Comparison of ENCODE assay signal across 1 cellular context in the genomic region with DNA sequence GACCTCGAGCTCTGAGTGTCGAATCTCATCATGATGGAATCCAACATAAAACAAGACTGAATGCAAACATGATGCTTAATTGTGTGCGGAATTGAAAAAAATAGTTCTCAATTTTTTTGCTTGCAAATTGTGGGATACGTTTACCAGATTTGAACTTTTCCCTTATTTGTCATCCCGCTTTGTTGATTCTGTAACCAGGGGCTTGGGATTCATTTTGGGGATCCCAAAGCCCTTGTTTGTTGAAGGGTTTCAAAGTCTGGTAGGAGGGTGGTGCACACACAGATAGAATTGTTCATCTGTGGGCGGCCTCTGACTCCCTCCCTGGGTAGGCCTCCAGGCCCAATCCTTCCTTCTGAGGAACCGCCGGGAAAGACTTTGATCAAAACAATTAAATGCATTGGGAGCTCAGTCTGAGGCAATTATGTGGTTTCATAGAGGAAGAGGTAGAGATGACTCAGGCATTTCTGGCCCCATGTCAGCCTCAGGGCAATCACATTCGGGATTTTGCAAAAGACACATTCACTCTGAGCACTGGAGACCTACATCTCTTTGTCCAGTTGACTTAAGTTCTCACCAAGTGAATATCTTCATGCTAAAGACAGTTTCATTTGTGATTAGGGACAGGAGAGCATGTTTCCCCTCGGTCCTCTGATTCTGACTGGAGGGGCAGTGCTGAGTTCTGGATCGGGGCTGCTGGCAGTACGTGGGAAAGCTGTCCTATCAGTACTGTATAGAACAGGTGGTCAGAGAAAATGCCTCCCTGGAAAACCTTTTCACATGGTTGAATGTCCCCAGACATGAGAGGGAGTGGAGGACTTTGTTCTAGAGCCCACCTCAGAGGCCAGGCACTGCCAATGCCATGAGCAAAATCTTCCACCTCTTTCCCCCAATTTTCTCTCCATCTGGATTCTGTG.
A peak's percentile ranks its signal among the peaks of the same experiment; 100 is the strongest.
TF ChIP-seq lines count a peak whose summit lies in the region.

No MANE protein-coding gene starts in this region.

TF ChIP-seq in HEK293, 187 proteins besides CTCF, POLR2A, EP300 and RAD21 (continued from another document and continues in another):
- TF ChIP-seq PRDM4 (tag by site-specific recombination; IDR thresholded peaks at IDR 0.05): peak; percentile 61
- TF ChIP-seq, protein P1, sequence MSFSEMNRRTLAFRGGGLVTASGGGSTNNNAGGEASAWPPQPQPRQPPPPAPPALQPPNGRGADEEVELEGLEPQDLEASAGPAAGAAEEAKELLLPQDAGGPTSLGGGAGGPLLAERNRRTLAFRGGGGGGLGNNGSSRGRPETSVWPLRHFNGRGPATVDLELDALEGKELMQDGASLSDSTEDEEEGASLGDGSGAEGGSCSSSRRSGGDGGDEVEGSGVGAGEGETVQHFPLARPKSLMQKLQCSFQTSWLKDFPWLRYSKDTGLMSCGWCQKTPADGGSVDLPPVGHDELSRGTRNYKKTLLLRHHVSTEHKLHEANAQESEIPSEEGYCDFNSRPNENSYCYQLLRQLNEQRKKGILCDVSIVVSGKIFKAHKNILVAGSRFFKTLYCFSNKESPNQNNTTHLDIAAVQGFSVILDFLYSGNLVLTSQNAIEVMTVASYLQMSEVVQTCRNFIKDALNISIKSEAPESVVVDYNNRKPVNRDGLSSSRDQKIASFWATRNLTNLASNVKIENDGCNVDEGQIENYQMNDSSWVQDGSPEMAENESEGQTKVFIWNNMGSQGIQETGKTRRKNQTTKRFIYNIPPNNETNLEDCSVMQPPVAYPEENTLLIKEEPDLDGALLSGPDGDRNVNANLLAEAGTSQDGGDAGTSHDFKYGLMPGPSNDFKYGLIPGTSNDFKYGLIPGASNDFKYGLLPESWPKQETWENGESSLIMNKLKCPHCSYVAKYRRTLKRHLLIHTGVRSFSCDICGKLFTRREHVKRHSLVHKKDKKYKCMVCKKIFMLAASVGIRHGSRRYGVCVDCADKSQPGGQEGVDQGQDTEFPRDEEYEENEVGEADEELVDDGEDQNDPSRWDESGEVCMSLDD (tag by site-specific recombination; IDR thresholded peaks at IDR 0.05): no peak
- TF ChIP-seq, protein P2, sequence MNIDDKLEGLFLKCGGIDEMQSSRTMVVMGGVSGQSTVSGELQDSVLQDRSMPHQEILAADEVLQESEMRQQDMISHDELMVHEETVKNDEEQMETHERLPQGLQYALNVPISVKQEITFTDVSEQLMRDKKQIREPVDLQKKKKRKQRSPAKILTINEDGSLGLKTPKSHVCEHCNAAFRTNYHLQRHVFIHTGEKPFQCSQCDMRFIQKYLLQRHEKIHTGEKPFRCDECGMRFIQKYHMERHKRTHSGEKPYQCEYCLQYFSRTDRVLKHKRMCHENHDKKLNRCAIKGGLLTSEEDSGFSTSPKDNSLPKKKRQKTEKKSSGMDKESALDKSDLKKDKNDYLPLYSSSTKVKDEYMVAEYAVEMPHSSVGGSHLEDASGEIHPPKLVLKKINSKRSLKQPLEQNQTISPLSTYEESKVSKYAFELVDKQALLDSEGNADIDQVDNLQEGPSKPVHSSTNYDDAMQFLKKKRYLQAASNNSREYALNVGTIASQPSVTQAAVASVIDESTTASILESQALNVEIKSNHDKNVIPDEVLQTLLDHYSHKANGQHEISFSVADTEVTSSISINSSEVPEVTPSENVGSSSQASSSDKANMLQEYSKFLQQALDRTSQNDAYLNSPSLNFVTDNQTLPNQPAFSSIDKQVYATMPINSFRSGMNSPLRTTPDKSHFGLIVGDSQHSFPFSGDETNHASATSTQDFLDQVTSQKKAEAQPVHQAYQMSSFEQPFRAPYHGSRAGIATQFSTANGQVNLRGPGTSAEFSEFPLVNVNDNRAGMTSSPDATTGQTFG (tag by site-specific recombination; IDR thresholded peaks at IDR 0.05; ENCODE audit: borderline replicate concordance): no peak
- TF ChIP-seq HOXA7 (CRISPR knock-in tag; IDR thresholded peaks at IDR 0.05; ENCODE audit: borderline replicate concordance): no peak
- no peak for TF ChIP-seq KLF9 (tag by site-specific recombination; IDR thresholded peaks at IDR 0.05; ENCODE audit: low read depth)
- TF ChIP-seq, protein P3, sequence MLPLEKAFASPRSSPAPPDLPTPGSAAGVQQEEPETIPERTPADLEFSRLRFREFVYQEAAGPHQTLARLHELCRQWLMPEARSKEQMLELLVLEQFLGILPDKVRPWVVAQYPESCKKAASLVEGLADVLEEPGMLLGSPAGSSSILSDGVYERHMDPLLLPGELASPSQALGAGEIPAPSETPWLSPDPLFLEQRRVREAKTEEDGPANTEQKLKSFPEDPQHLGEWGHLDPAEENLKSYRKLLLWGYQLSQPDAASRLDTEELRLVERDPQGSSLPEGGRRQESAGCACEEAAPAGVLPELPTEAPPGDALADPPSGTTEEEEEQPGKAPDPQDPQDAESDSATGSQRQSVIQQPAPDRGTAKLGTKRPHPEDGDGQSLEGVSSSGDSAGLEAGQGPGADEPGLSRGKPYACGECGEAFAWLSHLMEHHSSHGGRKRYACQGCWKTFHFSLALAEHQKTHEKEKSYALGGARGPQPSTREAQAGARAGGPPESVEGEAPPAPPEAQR (tag by site-specific recombination; IDR thresholded peaks at IDR 0.05): no peak
- TF ChIP-seq HOXD13 (CRISPR knock-in tag; IDR thresholded peaks at IDR 0.05; ENCODE audit: borderline replicate concordance): peak; percentile 33; the same call in 1 of the 2 replicates
- TF ChIP-seq ZNF266 (tag by site-specific recombination; IDR thresholded peaks at IDR 0.05; ENCODE audit: low read depth): no peak
- no peak for TF ChIP-seq PRDM1 (tag by site-specific recombination; IDR thresholded peaks at IDR 0.05)
- TF ChIP-seq ZNF548 (tag by site-specific recombination; IDR thresholded peaks at IDR 0.05): no peak
- no peak for TF ChIP-seq ZNF16 (tag by site-specific recombination; IDR thresholded peaks at IDR 0.05; ENCODE audit: low read depth)
- no peak for TF ChIP-seq ZNF544 (tag by site-specific recombination; IDR thresholded peaks at IDR 0.05)
- no peak for TF ChIP-seq ZNF768 (tag by site-specific recombination; IDR thresholded peaks at IDR 0.05)
- TF ChIP-seq ZNF2 (tag by site-specific recombination; IDR thresholded peaks at IDR 0.05): no peak
- TF ChIP-seq SP3 (tag by site-specific recombination; IDR thresholded peaks at IDR 0.05): no peak
- peak; percentile 54; the same call in 1 of the 2 replicates for TF ChIP-seq ZNF629 (tag by site-specific recombination; IDR thresholded peaks at IDR 0.05)
- no peak for TF ChIP-seq ZNF664 (tag by site-specific recombination; IDR thresholded peaks at IDR 0.05)
- TF ChIP-seq, protein P4, sequence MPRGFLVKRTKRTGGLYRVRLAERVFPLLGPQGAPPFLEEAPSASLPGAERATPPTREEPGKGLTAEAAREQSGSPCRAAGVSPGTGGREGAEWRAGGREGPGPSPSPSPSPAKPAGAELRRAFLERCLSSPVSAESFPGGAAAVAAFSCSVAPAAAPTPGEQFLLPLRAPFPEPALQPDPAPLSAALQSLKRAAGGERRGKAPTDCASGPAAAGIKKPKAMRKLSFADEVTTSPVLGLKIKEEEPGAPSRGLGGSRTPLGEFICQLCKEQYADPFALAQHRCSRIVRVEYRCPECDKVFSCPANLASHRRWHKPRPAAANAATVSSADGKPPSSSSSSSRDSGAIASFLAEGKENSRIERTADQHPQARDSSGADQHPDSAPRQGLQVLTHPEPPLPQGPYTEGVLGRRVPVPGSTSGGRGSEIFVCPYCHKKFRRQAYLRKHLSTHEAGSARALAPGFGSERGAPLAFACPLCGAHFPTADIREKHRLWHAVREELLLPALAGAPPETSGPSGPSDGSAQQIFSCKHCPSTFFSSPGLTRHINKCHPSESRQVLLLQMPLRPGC (tag by site-specific recombination; IDR thresholded peaks at IDR 0.05): no peak
- no peak for TF ChIP-seq ZNF776 (tag by site-specific recombination; IDR thresholded peaks at IDR 0.05; ENCODE audit: borderline replicate concordance)
- no peak for TF ChIP-seq ZNF202 (tag by site-specific recombination; IDR thresholded peaks at IDR 0.05; ENCODE audit: borderline replicate concordance)
- TF ChIP-seq ZNF211 (tag by site-specific recombination; IDR thresholded peaks at IDR 0.05; ENCODE audit: low read depth): no peak
- 0 out of 2 replicates have a peak, but pooled peaks have one; percentile 24 for TF ChIP-seq ZNF184 (tag by site-specific recombination; IDR thresholded peaks at IDR 0.05)
- TF ChIP-seq, protein P5, sequence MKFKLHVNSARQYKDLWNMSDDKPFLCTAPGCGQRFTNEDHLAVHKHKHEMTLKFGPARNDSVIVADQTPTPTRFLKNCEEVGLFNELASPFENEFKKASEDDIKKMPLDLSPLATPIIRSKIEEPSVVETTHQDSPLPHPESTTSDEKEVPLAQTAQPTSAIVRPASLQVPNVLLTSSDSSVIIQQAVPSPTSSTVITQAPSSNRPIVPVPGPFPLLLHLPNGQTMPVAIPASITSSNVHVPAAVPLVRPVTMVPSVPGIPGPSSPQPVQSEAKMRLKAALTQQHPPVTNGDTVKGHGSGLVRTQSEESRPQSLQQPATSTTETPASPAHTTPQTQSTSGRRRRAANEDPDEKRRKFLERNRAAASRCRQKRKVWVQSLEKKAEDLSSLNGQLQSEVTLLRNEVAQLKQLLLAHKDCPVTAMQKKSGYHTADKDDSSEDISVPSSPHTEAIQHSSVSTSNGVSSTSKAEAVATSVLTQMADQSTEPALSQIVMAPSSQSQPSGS (tag by site-specific recombination; IDR thresholded peaks at IDR 0.05; ENCODE audit: low read depth): no peak
- TF ChIP-seq ZNF423 (tag by site-specific recombination; IDR thresholded peaks at IDR 0.05): no peak
- TF ChIP-seq ZBTB1 (tag by site-specific recombination; IDR thresholded peaks at IDR 0.05): no peak
- no peak for TF ChIP-seq ZNF175 (tag by site-specific recombination; IDR thresholded peaks at IDR 0.05)
- no peak for TF ChIP-seq ZNF658 (tag by site-specific recombination; IDR thresholded peaks at IDR 0.05)
- TF ChIP-seq SETDB1 (IDR thresholded peaks at IDR 0.05; ENCODE audit: insufficient read length, low read length): no peak
- 0 out of 2 replicates have a peak, but pooled peaks have one; percentile 26 for TF ChIP-seq ZSCAN4 (tag by site-specific recombination; IDR thresholded peaks at IDR 0.05)
- no peak for TF ChIP-seq ZNF146 (tag by site-specific recombination; IDR thresholded peaks at IDR 0.05)
- peak; percentile 69 for TF ChIP-seq ZNF341 (tag by site-specific recombination; IDR thresholded peaks at IDR 0.05; ENCODE audit: low read depth)
- peak; percentile 75 for TF ChIP-seq FEZF1 (tag by site-specific recombination; IDR thresholded peaks at IDR 0.05)
- TF ChIP-seq ZNF843 (tag by site-specific recombination; IDR thresholded peaks at IDR 0.05): peak; percentile 83
- TF ChIP-seq MZF1 (tag by site-specific recombination; IDR thresholded peaks at IDR 0.05; ENCODE audit: borderline replicate concordance): 0 out of 2 replicates have a peak, but pooled peaks have one; percentile 24
- TF ChIP-seq ZNF426 (tag by site-specific recombination; IDR thresholded peaks at IDR 0.05): no peak
- no peak for TF ChIP-seq GFI1B (tag by site-specific recombination; IDR thresholded peaks at IDR 0.05)
- TF ChIP-seq ZNF311 (tag by site-specific recombination; IDR thresholded peaks at IDR 0.05; ENCODE audit: borderline replicate concordance): no peak
- no peak for TF ChIP-seq ZNF23 (tag by site-specific recombination; IDR thresholded peaks at IDR 0.05; ENCODE audit: borderline replicate concordance)
- TF ChIP-seq YY2 (tag by site-specific recombination; IDR thresholded peaks at IDR 0.05): no peak
- no peak for TF ChIP-seq ZNF324 (tag by site-specific recombination; IDR thresholded peaks at IDR 0.05)
- peak; percentile 48 for TF ChIP-seq ZBTB17 (tag by site-specific recombination; IDR thresholded peaks at IDR 0.05)
- TF ChIP-seq BCL11B (tag by site-specific recombination; IDR thresholded peaks at IDR 0.05; ENCODE audit: low read depth): no peak
- TF ChIP-seq, protein P6, sequence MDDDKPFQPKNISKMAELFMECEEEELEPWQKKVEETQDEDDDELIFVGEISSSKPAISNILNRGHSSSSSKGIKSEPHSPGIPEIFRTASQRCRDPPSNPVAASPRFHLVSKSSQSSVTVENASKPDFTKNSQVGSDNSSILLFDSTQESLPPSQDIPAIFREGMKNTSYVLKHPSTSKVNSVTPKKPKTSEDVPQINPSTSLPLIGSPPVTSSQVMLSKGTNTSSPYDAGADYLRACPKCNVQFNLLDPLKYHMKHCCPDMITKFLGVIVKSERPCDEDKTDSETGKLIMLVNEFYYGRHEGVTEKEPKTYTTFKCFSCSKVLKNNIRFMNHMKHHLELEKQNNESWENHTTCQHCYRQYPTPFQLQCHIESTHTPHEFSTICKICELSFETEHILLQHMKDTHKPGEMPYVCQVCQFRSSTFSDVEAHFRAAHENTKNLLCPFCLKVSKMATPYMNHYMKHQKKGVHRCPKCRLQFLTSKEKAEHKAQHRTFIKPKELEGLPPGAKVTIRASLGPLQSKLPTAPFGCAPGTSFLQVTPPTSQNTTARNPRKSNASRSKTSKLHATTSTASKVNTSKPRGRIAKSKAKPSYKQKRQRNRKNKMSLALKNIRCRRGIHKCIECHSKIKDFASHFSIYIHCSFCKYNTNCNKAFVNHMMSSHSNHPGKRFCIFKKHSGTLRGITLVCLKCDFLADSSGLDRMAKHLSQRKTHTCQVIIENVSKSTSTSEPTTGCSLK (tag by site-specific recombination; IDR thresholded peaks at IDR 0.05): no peak
- TF ChIP-seq OSR2 (tag by site-specific recombination; IDR thresholded peaks at IDR 0.05): peak; percentile 87
- TF ChIP-seq ZNF132 (tag by site-specific recombination; IDR thresholded peaks at IDR 0.05; ENCODE audit: borderline replicate concordance): no peak
